Comparison of ENCODE assay signal across 9 cellular contexts in the genomic region with DNA sequence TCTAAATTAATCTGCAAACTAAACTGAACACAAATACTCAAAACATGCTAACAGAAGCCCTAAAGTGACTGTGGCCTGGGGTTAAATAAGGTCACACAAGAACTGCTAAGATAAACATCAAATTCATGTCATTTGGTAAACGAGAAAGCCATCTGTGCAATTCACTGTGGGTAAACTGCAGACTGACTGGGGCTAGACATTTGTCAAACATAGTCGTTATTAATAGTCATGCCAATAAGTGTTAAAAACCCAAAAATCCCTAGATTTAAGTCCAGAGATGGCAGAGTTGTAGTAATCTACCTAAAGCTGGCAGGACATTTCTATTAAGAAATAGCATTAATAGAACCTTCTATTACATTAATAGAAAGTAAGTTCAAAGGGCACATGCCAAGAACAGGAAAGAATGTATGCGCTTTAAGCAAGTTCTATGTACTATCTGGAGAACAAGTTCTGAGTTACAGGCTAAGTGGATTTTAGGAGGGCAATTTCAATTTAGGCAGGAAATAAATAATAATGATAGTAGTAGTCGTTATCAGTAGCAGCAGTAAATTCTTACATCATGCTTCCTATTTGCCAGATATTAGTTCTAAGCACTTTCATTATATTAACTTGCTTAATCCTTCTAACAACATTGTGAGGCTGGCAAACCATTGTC. TPM values are rescaled to one million over a fixed set of nuclear protein-coding genes. Genes with fewer than 3 reads are reported as not detected.
A peak's percentile ranks its signal among the peaks of the same experiment; 100 is the strongest.
DNase-seq lines count a peak whose midpoint lies in the region; ATAC-seq and TF ChIP-seq lines count a peak whose summit lies in the region.
"Had no signal": no experiment of that assay in that cellular context is flagged by ENCODE, and none has a peak within 500 bp of the region (broad histone marks: within the 10 kb centered on the region; RNA-seq: fewer than 3 reads in every experiment).

No MANE protein-coding gene starts in this region.

- POLR2A ChIA-PET in HEK293T (lab: Yijun Ruan, JAX) = no interaction called here

- H3K36me3 ChIP-seq in CD4-positive, CD25-positive, alpha-beta regulatory T cell (ENCODE audit: control insufficient read depth, insufficient read depth, low read length) = no peaks in the 10 kb centered on the region
- peaks cover 14% of the 10 kb centered on the region for H3K36me3 ChIP-seq in SK-N-MC (ENCODE audit: insufficient read depth, low read length)

- peak overlapping the region; percentile 40 to 92 (median 69) for H3K4me3 Mint-ChIP-seq in CD4-positive, CD25-positive, alpha-beta regulatory T cell
- no peak overlapping the region for H3K4me3 Mint-ChIP-seq in immature natural killer cell

- H3K36me3 Mint-ChIP-seq in CD4-positive, CD25-positive, alpha-beta regulatory T cell = peaks cover 3% of the 10 kb centered on the region
- H3K36me3 Mint-ChIP-seq in immature natural killer cell = no peaks in the 10 kb centered on the region

- H3K9me3 ChIP-seq in CD4-positive, CD25-positive, alpha-beta regulatory T cell (ENCODE audit: control insufficient read depth in 2 of 2, low read length in 2 of 2) = no peaks in the 10 kb centered on the region
- no peaks in the 10 kb centered on the region for H3K9me3 ChIP-seq in SK-N-MC (ENCODE audit: low read depth, low read length)

- H3K9me3 Mint-ChIP-seq in CD4-positive, CD25-positive, alpha-beta regulatory T cell = no peaks in the 10 kb centered on the region
- no peaks in the 10 kb centered on the region for H3K9me3 Mint-ChIP-seq in immature natural killer cell

- TF ChIP-seq CTCF in GM13976 (IDR thresholded peaks at IDR 0.05; ENCODE audit: borderline replicate concordance, control extremely low read depth, extremely low read depth, insufficient read depth, missing control alignments) = no peak

- H3K9ac ChIP-seq in SK-N-MC (ENCODE audit: insufficient read length) = peak overlapping the region; percentile 46

- peak overlapping the region; percentile 72 to 91 (median 90) for H3K27ac Mint-ChIP-seq in CD4-positive, CD25-positive, alpha-beta regulatory T cell
- H3K27ac Mint-ChIP-seq in immature natural killer cell = peak overlapping the region in 4 of 6 donors; percentile 19 to 37 (median 30)

- H3K4me1 ChIP-seq in CD4-positive, CD25-positive, alpha-beta regulatory T cell (ENCODE audit: control insufficient read depth, insufficient read depth, low read length, poor library complexity, severe bottlenecking) = peaks cover 73% of the 10 kb centered on the region

- no peaks in the 10 kb centered on the region for H3K27me3 ChIP-seq in CD4-positive, CD25-positive, alpha-beta regulatory T cell (ENCODE audit: control insufficient read depth, insufficient read depth, low read length)

- H3K4me1 Mint-ChIP-seq in CD4-positive, CD25-positive, alpha-beta regulatory T cell = peaks cover 55 to 89% (median 68%) of the 10 kb centered on the region in 4 donors
- H3K4me1 Mint-ChIP-seq in immature natural killer cell = peaks cover 24 to 51% of the 10 kb centered on the region in 2 donors

- in situ Hi-C loops in GM13976 (cut with MboI; ENCODE audit: low sequenced_read_pairs, unreplicated experiment) = no loop called here

- H3K27me3 Mint-ChIP-seq in CD4-positive, CD25-positive, alpha-beta regulatory T cell = no peaks in the 10 kb centered on the region
- H3K27me3 Mint-ChIP-seq in immature natural killer cell (ENCODE audit: low read depth in 3 of 3) = no peaks in the 10 kb centered on the region

- CTCF ChIA-PET in HEK293T (lab: Yijun Ruan, JAX) = no interaction called here

- H3K27ac ChIP-seq in CD4-positive, CD25-positive, alpha-beta regulatory T cell (ENCODE audit: insufficient read depth, low read length, poor library complexity, severe bottlenecking) = peak overlapping the region; percentile 85
- peak overlapping the region; percentile 94 for H3K27ac ChIP-seq in SK-N-MC

- peak overlapping the region; percentile 71 for H3K4me3 ChIP-seq in CD4-positive, CD25-positive, alpha-beta regulatory T cell (ENCODE audit: low read depth, low read length)
- H3K4me3 ChIP-seq in SK-N-MC = peak overlapping the region; percentile 60

- peak; percentile 19 to 73 (median 72) for DNase-seq in CD4-positive, CD25-positive, alpha-beta regulatory T cell
- DNase-seq in SK-N-MC (ENCODE audit: low read depth, low spot score) (no peak), immature natural killer cell (peak in 1 of 3 donors; percentile 3), HEK293T (ENCODE audit: extremely low spot score) (no peak), iPS-NIHi7 (ENCODE audit: extremely low spot score) (no peak), GM13976 (ENCODE audit: low spot score) (no peak)
- DNase-seq in stimulated activated CD4-positive, alpha-beta T cell treated with anti-CD3 and anti-CD28 coated beads, Interleukin-4, amount 100 ng/mL, for 24 hours = no peak
- DNase-seq: NCI-H146 had no signal

- ATAC-seq in CD4-positive, CD25-positive, alpha-beta regulatory T cell (ENCODE audit: low read depth in 2 of 2) = peak; percentile 64 to 68
- peak; percentile 47 for ATAC-seq in GM19395 (IDR thresholded peaks at IDR 0.05; ENCODE audit: unreplicated experiment)

TF ChIP-seq in HEK293T, 16 proteins besides CTCF, POLR2A, EP300 and RAD21:
- TF ChIP-seq, protein P1, sequence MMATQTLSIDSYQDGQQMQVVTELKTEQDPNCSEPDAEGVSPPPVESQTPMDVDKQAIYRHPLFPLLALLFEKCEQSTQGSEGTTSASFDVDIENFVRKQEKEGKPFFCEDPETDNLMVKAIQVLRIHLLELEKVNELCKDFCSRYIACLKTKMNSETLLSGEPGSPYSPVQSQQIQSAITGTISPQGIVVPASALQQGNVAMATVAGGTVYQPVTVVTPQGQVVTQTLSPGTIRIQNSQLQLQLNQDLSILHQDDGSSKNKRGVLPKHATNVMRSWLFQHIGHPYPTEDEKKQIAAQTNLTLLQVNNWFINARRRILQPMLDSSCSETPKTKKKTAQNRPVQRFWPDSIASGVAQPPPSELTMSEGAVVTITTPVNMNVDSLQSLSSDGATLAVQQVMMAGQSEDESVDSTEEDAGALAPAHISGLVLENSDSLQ (IDR thresholded peaks at IDR 0.05) = no peak
- TF ChIP-seq LEF1 (IDR thresholded peaks at IDR 0.05; ENCODE audit: borderline replicate concordance) (no peak), HDGF (IDR thresholded peaks at IDR 0.05; ENCODE audit: borderline replicate concordance) (no peak), SUZ12 (IDR thresholded peaks at IDR 0.05) (no peak)

RNA-seq across cellular contexts. Expression of a gene that starts 8.6 kb away (rescaled TPM):
- 38.5 TPM for total RNA-seq in CD4-positive, CD25-positive, alpha-beta regulatory T cell
- polyA plus RNA-seq in CD4-positive, CD25-positive, alpha-beta regulatory T cell = 10 to 100 TPM; 11.0 to 17.6 (median 15.6) TPM
- polyA plus RNA-seq in immature natural killer cell = 1 to 10 TPM; 4.8 to 8.0 (median 6.1) TPM

Comparison
In these comparisons a context has a peak if more than half of its experiments do, and no peak if none do; other contexts are left out.
1. DNase-seq: peak in CD4-positive, CD25-positive, alpha-beta regulatory T cell (3 of 3); none in SK-N-MC (single experiment), stimulated activated CD4-positive, alpha-beta T cell treated with anti-CD3 and anti-CD28 coated beads, Interleukin-4, amount 100 ng/mL, for 24 hours (single experiment), HEK293T (single experiment), iPS-NIHi7 (single experiment) and GM13976 (single experiment).
2. H3K4me3 Mint-ChIP-seq: peak in CD4-positive, CD25-positive, alpha-beta regulatory T cell (4 of 4); none in immature natural killer cell (0 of 5).